1 cellular context compared by ENCODE assay signal in the genomic region with DNA sequence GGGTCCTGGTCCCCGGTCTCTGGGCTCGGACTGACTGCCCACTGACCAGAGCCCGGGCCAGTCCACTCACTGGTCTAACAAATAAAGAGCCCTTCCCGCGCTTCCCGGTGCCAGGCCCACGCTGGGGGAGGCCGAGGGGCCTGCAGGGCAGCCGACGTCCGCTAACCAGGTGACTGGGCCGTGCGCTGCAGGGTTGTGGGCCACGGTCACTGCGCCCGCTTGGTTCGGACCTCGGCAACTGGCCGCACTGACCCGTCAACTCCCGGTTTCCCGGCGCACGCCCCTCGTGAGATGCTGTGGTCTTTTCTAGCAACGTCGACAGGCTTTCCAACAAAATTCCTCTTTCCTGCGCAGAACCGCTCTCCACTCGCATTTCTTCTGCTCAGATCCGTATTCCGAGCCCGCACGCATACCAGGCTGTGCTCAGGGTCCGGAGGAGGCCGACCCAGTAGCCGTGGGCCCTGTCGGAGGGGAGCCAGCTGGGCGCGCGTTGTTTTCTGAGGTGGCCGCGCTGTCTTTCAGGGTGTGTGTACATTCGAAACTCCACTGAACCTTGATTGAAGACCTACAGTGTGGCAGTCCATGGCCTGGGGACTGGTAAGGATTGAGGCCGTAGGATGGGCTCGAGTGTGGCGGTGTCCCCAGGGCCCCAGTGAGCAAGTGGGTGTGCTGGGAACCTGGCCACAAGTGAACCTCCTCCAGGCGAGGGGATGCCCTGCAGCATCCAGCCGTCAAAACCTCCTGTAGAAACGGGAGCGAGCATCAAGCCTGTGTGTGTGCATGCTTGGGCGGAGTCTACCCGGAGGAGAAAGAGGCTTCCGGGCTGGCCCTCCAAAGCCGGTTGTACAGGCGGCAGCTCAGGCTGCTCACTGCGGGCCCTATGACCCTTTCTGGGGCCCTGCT.
TF ChIP-seq lines count a peak whose summit lies in the region.

No MANE protein-coding gene starts in this region.

TF ChIP-seq in HepG2, 621 proteins besides CTCF, POLR2A, EP300 and RAD21 (continued from another document and continues in another):
- TF ChIP-seq, protein P1, sequence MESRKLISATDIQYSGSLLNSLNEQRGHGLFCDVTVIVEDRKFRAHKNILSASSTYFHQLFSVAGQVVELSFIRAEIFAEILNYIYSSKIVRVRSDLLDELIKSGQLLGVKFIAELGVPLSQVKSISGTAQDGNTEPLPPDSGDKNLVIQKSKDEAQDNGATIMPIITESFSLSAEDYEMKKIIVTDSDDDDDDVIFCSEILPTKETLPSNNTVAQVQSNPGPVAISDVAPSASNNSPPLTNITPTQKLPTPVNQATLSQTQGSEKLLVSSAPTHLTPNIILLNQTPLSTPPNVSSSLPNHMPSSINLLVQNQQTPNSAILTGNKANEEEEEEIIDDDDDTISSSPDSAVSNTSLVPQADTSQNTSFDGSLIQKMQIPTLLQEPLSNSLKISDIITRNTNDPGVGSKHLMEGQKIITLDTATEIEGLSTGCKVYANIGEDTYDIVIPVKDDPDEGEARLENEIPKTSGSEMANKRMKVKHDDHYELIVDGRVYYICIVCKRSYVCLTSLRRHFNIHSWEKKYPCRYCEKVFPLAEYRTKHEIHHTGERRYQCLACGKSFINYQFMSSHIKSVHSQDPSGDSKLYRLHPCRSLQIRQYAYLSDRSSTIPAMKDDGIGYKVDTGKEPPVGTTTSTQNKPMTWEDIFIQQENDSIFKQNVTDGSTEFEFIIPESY (CRISPR knock-in tag; IDR thresholded peaks at IDR 0.05): no peak
- TF ChIP-seq ZUFSP (CRISPR knock-in tag; IDR thresholded peaks at IDR 0.05; ENCODE audit: borderline replicate concordance) (no peak), ZFP90 (CRISPR knock-in tag; IDR thresholded peaks at IDR 0.05; ENCODE audit: borderline replicate concordance) (peak; percentile 85; the same call in 1 of the 2 replicates), ZNF775 (CRISPR knock-in tag; IDR thresholded peaks at IDR 0.05; ENCODE audit: borderline replicate concordance) (no peak), ARNT2 (CRISPR knock-in tag; IDR thresholded peaks at IDR 0.05; ENCODE audit: low read depth) (no peak), ZHX1 (CRISPR knock-in tag; IDR thresholded peaks at IDR 0.05; ENCODE audit: low read depth) (no peak), ELF1 (CRISPR knock-in tag; IDR thresholded peaks at IDR 0.05) (no peak), TBX3 (IDR thresholded peaks at IDR 0.05; ENCODE audit: borderline replicate concordance) (no peak), SAFB2 (CRISPR knock-in tag; IDR thresholded peaks at IDR 0.05; ENCODE audit: borderline replicate concordance, low read depth) (no peak), SRY (CRISPR knock-in tag; IDR thresholded peaks at IDR 0.05) (peak; percentile 76; the same call in 1 of the 2 replicates), HOXA7 (CRISPR knock-in tag; IDR thresholded peaks at IDR 0.05) (no peak), CEBPB (IDR thresholded peaks at IDR 0.05; ENCODE audit: borderline replicate concordance, low read depth, low read length) (no peak), GTF2F1 (IDR thresholded peaks at IDR 0.05; ENCODE audit: low read length) (no peak), ZNF781 (CRISPR knock-in tag; IDR thresholded peaks at IDR 0.05; ENCODE audit: borderline replicate concordance, not compliant biosample characterization) (no peak), ZNF652 (CRISPR knock-in tag; IDR thresholded peaks at IDR 0.05; ENCODE audit: borderline replicate concordance, low read depth) (no peak), ZNF281 (CRISPR knock-in tag; IDR thresholded peaks at IDR 0.05; ENCODE audit: borderline replicate concordance) (no peak), MEF2D (CRISPR knock-in tag; IDR thresholded peaks at IDR 0.05) (0 out of 2 replicates have a peak, but pooled peaks have one; percentile 41), CHD2 (IDR thresholded peaks at IDR 0.05; ENCODE audit: low read depth, low read length) (no peak), ZC3H13 (CRISPR knock-in tag; IDR thresholded peaks at IDR 0.05) (peak; percentile 74), CBX2 (IDR thresholded peaks at IDR 0.05; ENCODE audit: low read depth, low read length) (no peak), CBX2 (CRISPR knock-in tag; IDR thresholded peaks at IDR 0.05; ENCODE audit: low read depth) (no peak), TCF7L2 (IDR thresholded peaks at IDR 0.05; ENCODE audit: low read depth, low read length) (no peak), ZMYM2 (CRISPR knock-in tag; IDR thresholded peaks at IDR 0.05) (no peak; the same call in 1 of the 2 replicates), MYC (CRISPR knock-in tag; IDR thresholded peaks at IDR 0.05; ENCODE audit: borderline replicate concordance) (peak; percentile 66; the same call in 1 of the 2 replicates), SIX1 (CRISPR knock-in tag; IDR thresholded peaks at IDR 0.05; ENCODE audit: borderline replicate concordance) (no peak), ZNF607 (CRISPR knock-in tag; IDR thresholded peaks at IDR 0.05; ENCODE audit: borderline replicate concordance) (no peak), FOXO1 (CRISPR knock-in tag; IDR thresholded peaks at IDR 0.05) (no peak; the same call in 1 of the 2 replicates)
- TF ChIP-seq, protein P2, sequence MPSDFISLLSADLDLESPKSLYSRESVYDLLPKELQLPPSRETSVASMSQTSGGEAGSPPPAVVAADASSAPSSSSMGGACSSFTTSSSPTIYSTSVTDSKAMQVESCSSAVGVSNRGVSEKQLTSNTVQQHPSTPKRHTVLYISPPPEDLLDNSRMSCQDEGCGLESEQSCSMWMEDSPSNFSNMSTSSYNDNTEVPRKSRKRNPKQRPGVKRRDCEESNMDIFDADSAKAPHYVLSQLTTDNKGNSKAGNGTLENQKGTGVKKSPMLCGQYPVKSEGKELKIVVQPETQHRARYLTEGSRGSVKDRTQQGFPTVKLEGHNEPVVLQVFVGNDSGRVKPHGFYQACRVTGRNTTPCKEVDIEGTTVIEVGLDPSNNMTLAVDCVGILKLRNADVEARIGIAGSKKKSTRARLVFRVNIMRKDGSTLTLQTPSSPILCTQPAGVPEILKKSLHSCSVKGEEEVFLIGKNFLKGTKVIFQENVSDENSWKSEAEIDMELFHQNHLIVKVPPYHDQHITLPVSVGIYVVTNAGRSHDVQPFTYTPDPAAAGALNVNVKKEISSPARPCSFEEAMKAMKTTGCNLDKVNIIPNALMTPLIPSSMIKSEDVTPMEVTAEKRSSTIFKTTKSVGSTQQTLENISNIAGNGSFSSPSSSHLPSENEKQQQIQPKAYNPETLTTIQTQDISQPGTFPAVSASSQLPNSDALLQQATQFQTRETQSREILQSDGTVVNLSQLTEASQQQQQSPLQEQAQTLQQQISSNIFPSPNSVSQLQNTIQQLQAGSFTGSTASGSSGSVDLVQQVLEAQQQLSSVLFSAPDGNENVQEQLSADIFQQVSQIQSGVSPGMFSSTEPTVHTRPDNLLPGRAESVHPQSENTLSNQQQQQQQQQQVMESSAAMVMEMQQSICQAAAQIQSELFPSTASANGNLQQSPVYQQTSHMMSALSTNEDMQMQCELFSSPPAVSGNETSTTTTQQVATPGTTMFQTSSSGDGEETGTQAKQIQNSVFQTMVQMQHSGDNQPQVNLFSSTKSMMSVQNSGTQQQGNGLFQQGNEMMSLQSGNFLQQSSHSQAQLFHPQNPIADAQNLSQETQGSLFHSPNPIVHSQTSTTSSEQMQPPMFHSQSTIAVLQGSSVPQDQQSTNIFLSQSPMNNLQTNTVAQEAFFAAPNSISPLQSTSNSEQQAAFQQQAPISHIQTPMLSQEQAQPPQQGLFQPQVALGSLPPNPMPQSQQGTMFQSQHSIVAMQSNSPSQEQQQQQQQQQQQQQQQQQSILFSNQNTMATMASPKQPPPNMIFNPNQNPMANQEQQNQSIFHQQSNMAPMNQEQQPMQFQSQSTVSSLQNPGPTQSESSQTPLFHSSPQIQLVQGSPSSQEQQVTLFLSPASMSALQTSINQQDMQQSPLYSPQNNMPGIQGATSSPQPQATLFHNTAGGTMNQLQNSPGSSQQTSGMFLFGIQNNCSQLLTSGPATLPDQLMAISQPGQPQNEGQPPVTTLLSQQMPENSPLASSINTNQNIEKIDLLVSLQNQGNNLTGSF (CRISPR knock-in tag; IDR thresholded peaks at IDR 0.05): no peak
- TF ChIP-seq, protein P3, sequence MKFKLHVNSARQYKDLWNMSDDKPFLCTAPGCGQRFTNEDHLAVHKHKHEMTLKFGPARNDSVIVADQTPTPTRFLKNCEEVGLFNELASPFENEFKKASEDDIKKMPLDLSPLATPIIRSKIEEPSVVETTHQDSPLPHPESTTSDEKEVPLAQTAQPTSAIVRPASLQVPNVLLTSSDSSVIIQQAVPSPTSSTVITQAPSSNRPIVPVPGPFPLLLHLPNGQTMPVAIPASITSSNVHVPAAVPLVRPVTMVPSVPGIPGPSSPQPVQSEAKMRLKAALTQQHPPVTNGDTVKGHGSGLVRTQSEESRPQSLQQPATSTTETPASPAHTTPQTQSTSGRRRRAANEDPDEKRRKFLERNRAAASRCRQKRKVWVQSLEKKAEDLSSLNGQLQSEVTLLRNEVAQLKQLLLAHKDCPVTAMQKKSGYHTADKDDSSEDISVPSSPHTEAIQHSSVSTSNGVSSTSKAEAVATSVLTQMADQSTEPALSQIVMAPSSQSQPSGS (CRISPR knock-in tag; IDR thresholded peaks at IDR 0.05): no peak
- TF ChIP-seq, protein P4, sequence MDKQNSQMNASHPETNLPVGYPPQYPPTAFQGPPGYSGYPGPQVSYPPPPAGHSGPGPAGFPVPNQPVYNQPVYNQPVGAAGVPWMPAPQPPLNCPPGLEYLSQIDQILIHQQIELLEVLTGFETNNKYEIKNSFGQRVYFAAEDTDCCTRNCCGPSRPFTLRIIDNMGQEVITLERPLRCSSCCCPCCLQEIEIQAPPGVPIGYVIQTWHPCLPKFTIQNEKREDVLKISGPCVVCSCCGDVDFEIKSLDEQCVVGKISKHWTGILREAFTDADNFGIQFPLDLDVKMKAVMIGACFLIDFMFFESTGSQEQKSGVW (CRISPR knock-in tag; IDR thresholded peaks at IDR 0.05; ENCODE audit: borderline replicate concordance): no peak
- TF ChIP-seq, protein P5, sequence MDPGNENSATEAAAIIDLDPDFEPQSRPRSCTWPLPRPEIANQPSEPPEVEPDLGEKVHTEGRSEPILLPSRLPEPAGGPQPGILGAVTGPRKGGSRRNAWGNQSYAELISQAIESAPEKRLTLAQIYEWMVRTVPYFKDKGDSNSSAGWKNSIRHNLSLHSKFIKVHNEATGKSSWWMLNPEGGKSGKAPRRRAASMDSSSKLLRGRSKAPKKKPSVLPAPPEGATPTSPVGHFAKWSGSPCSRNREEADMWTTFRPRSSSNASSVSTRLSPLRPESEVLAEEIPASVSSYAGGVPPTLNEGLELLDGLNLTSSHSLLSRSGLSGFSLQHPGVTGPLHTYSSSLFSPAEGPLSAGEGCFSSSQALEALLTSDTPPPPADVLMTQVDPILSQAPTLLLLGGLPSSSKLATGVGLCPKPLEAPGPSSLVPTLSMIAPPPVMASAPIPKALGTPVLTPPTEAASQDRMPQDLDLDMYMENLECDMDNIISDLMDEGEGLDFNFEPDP (CRISPR knock-in tag; conservative IDR thresholded peaks at IDR 0.05): no peak
- TF ChIP-seq, protein P6, sequence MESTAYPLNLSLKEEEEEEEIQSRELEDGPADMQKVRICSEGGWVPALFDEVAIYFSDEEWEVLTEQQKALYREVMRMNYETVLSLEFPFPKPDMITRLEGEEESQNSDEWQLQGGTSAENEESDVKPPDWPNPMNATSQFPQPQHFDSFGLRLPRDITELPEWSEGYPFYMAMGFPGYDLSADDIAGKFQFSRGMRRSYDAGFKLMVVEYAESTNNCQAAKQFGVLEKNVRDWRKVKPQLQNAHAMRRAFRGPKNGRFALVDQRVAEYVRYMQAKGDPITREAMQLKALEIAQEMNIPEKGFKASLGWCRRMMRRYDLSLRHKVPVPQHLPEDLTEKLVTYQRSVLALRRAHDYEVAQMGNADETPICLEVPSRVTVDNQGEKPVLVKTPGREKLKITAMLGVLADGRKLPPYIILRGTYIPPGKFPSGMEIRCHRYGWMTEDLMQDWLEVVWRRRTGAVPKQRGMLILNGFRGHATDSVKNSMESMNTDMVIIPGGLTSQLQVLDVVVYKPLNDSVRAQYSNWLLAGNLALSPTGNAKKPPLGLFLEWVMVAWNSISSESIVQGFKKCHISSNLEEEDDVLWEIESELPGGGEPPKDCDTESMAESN (CRISPR knock-in tag; conservative IDR thresholded peaks at IDR 0.05): no peak
